8 cellular contexts compared by ENCODE assay signal in the genomic region with DNA sequence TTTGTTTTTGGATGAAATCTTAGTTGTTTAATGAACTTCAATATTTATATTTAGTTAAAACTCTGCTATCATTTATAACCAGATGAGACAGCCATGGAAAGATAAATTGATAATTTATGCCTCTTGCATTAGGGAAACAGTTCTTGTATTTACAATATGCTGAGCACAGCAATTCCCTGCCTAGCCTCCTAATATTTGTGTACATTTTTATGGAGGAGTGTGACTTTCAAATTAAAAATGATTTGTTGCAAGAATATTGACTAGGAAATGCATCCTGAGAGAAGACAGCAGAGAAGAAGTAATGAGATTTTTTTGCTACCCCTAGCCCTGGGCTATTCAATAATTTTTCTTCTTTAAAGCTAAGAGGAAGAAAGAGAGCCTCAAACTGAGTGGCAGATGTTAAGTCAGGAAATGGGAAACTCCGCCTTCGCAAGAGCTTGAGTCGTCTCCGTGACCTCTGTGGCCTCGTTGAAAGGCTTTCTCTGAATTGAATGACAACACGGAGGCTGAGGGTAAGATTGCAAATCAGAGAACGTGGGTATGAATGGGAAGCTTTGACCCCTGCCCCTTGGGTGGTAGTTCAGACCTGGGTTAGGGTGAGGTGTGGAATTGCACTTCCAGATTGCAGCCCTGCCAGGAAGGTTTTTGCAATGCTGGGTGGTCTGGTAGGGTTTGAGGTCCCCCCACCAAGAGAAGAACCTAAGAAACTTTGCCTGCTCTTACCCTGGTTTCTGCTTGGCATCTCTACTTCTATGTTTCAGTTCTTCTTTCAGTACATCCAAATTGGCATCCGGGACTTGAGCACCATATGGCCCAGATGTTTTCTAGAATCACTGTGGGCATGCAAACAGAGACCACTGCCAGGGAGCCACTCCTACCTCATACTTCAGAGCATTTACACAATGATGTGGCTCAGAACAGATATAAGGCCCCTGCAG.
DNase-seq lines count a peak whose midpoint lies in the region; ATAC-seq and TF ChIP-seq lines count a peak whose summit lies in the region.

No MANE protein-coding gene starts in this region.

- H3K4me1 ChIP-seq in right lobe of liver (no peaks in the 10 kb centered on the region), PC-9 (replicated peaks; ENCODE audit: insufficient read depth) (no peaks in the 10 kb centered on the region)

- H3K27ac ChIP-seq in right lobe of liver (no peak overlapping the region), PC-9 (no peak overlapping the region)

- DNase-seq in DMS 273 treated with DMSO at 0.1 percent for 48 hours (lab: John Stamatoyannopoulos, UW) (peak; percentile 53), T-cell (peak in 28 of 34 experiments; percentile 0 to 37 (median 12)), right lobe of liver (no peak), NCI-H2029 (lab: John Stamatoyannopoulos, UW) (no peak), PC-9 (no peak), kidney glomerular epithelial cell (lab: John Stamatoyannopoulos, UW) (no peak)

- H3K4me2 ChIP-seq in PC-9 = no peak overlapping the region

- WGBS in right lobe of liver (ENCODE audit: insufficient coverage, low coverage, low lambda C conversion rate, missing lambda C conversion rate) = 18% methylated on average over 8 of the region's 8 CpGs

- H3K9me2 ChIP-seq in PC-9 (ENCODE audit: insufficient read depth) = no peaks in the 10 kb centered on the region

- H3K27me3 ChIP-seq in right lobe of liver (no peaks in the 10 kb centered on the region), PC-9 (ENCODE audit: insufficient read depth, low read depth) (no peaks in the 10 kb centered on the region)

- H3K79me2 ChIP-seq in PC-9 (ENCODE audit: low read depth) = no peaks in the 10 kb centered on the region

- no peaks in the 10 kb centered on the region for H3F3A ChIP-seq in PC-9 (ENCODE audit: insufficient read depth, low read depth)

- POLR2A ChIA-PET in T-cell (lab: Charles Lee) = no interaction called here
- POLR2A ChIA-PET in PC-9 (lab: Charles Lee; ENCODE audit: unreplicated experiment) = interaction anchor here (0.6 kb wide), 1 partner anchor 49 kb away, joined by 4 read pairs; no protein-coding TSS in a partner anchor

- H2AFZ ChIP-seq in PC-9 = no peak overlapping the region

- H3K4me3 ChIP-seq in right lobe of liver (no peak overlapping the region), PC-9 (no peak overlapping the region)

- BruUV-seq in PC-9 (replicated peaks; lab: Mats Ljungman, UMichigan) = no TSS peak

- H3K9me3 Mint-ChIP-seq in T-cell = no peaks in the 10 kb centered on the region

- peak overlapping the region in 1 of 3 donors; percentile 43 for H3K4me3 Mint-ChIP-seq in T-cell

- H3K27ac Mint-ChIP-seq in T-cell = peak overlapping the region; percentile 21 to 41

- no peaks in the 10 kb centered on the region for H3K9me3 ChIP-seq in right lobe of liver
- no peaks in the 10 kb centered on the region for H3K9me3 ChIP-seq in PC-9 (ENCODE audit: insufficient read depth, low read depth)

- H3K27me3 Mint-ChIP-seq in T-cell = no peaks in the 10 kb centered on the region

- TF ChIP-seq CTCF in right lobe of liver (IDR thresholded peaks at IDR 0.05) = no peak
- TF ChIP-seq CTCF in PC-9 (conservative IDR thresholded peaks at IDR 0.05) = no peak

- intact Hi-C loops in right lobe of liver (cut with DNase I) = no loop called here
- intact Hi-C loops in PC-9 (cut with micrococcal nuclease; ENCODE audit: unreplicated experiment) = no loop called here

- TF ChIP-seq POLR2A in right lobe of liver (IDR thresholded peaks at IDR 0.05) = no peak

- H3K36me3 ChIP-seq in right lobe of liver = no peaks in the 10 kb centered on the region
- H3K36me3 ChIP-seq in PC-9 (ENCODE audit: low read depth) = no peaks in the 10 kb centered on the region

- no peaks in the 10 kb centered on the region for H4K20me1 ChIP-seq in PC-9 (ENCODE audit: insufficient read depth)

- CTCF ChIA-PET in T-cell (lab: Charles Lee) (no interaction called here), PC-9 (lab: Charles Lee) (no interaction called here)

- peak; percentile 69 for ATAC-seq in GM19438 (IDR thresholded peaks at IDR 0.05; ENCODE audit: low read depth, unreplicated experiment)
- peak; percentile 87 for ATAC-seq in HG03342 (IDR thresholded peaks at IDR 0.05; ENCODE audit: unreplicated experiment)
- ATAC-seq in T-cell (replicated peaks in 1 of 4) = peak; percentile 63 to 91 (median 76)
- ATAC-seq in right lobe of liver = peak in 3 of 4 donors; percentile 22 to 47 (median 46)

- H3K36me3 Mint-ChIP-seq in T-cell = no peaks in the 10 kb centered on the region

- peaks cover 14 to 20% (median 15%) of the 10 kb centered on the region in 3 donors for H3K4me1 Mint-ChIP-seq in T-cell

Comparison
In these comparisons a context has a peak if more than half of its experiments do, and no peak if none do; other contexts are left out.
1. DNase-seq: peak in DMS 273 treated with DMSO at 0.1 percent for 48 hours (single experiment) and T-cell (28 of 34); none in right lobe of liver (0 of 3), NCI-H2029 (single experiment), PC-9 (0 of 2) and kidney glomerular epithelial cell (single experiment).
2. Peak in every context shown above with its lines, with median percentiles within 50 percentile points of each other: ATAC-seq.